In genomic region chr2:233455006-233455405, GRCh38 we compare ENCODE assay signal across 18 cellular contexts.
"Had no signal": no experiment of that assay in that cellular context is flagged by ENCODE, and none has a peak within 500 bp of the region (broad histone marks: within the 10 kb centered on the region; RNA-seq: fewer than 3 reads in every experiment).

No MANE protein-coding gene starts in this region.

- H3K4me3 Mint-ChIP-seq: activated B cell treated with CpG ODN at 0.5 μM for 24 hours; activated CD4-positive, alpha-beta memory T cell treated with anti-CD3 and anti-CD28 coated beads, Interleukin-2, amount 10 ng/mL, durations not matched to agents 7 days and 5 days; activated CD8-positive, alpha-beta memory T cell treated with anti-CD3 and anti-CD28 coated beads, Interleukin-2, amount 10 ng/mL, durations not matched to agents 7 days and 5 days; activated naive CD4-positive, alpha-beta T cell treated with anti-CD3 and anti-CD28 coated beads, Interleukin-2, amount 10 ng/mL, durations not matched to agents 7 days and 5 days; nephron progenitor cell had no signal

- H3K4me3 ChIP-seq: ascending aorta, lung, ovary had no signal

- DNase-seq: activated B cell treated with CpG ODN at 0.5 μM for 24 hours; activated CD4-positive, alpha-beta memory T cell treated with anti-CD3 and anti-CD28 coated beads, Interleukin-2, amount 10 ng/mL, durations not matched to agents 7 days and 5 days; activated CD4-positive, alpha-beta T cell treated with anti-CD3 and anti-CD28 coated beads for 48 hours; activated CD8-positive, alpha-beta memory T cell treated with anti-CD3 and anti-CD28 coated beads, Interleukin-2, amount 10 ng/mL, durations not matched to agents 7 days and 5 days; activated naive CD4-positive, alpha-beta T cell treated with anti-CD3 and anti-CD28 coated beads, Interleukin-2, amount 10 ng/mL, durations not matched to agents 7 days and 5 days; cerebellar nuclear complex; effector CD4-positive, alpha-beta T cell; nephron progenitor cell; SK-N-SH; stimulated activated CD4-positive, alpha-beta T cell treated with anti-CD3 and anti-CD28 coated beads, Interleukin-12 subunit alpha, Interleukin-12 subunit beta, amount 100 ng/mL, for 4 hours; stimulated activated CD4-positive, alpha-beta T cell treated with anti-CD3 and anti-CD28 coated beads, Interleukin-1b, Interleukin-23, amount 100 ng/mL, for 48 hours; stimulated activated CD8-positive, alpha-beta memory T cell treated with anti-CD3 and anti-CD28 coated beads, Interleukin-4, amount 100 ng/mL, for 48 hours; stimulated activated naive CD4-positive, alpha-beta T cell had no signal

- H3K27ac ChIP-seq: ascending aorta, ovary had no signal

- H3K4me1 Mint-ChIP-seq: activated B cell treated with CpG ODN at 0.5 μM for 24 hours; activated naive CD4-positive, alpha-beta T cell treated with anti-CD3 and anti-CD28 coated beads, Interleukin-2, amount 10 ng/mL, durations not matched to agents 7 days and 5 days; nephron progenitor cell had no signal

- ATAC-seq: activated CD8-positive, alpha-beta memory T cell treated with anti-CD3 and anti-CD28 coated beads, Interleukin-2, amount 10 ng/mL, durations not matched to agents 7 days and 5 days; esophagus mucosa had no signal

- H3K27ac Mint-ChIP-seq: activated B cell treated with CpG ODN at 0.5 μM for 24 hours; activated CD4-positive, alpha-beta memory T cell treated with anti-CD3 and anti-CD28 coated beads, Interleukin-2, amount 10 ng/mL, durations not matched to agents 7 days and 5 days; activated CD8-positive, alpha-beta memory T cell treated with anti-CD3 and anti-CD28 coated beads, Interleukin-2, amount 10 ng/mL, durations not matched to agents 7 days and 5 days; activated T-helper 2 cell treated with anti-CD3 and anti-CD28 coated beads, Interferon-gamma antibody, Interleukin-2, Interleukin-4, amounts not matched to agents 10 μg/mL and 5 μg/mL and 100 μg/mL, durations not matched to agents 14 hours and 24 hours and 36 hours; nephron progenitor cell had no signal

- H3K9me3 Mint-ChIP-seq: activated B cell treated with CpG ODN at 0.5 μM for 24 hours; activated CD4-positive, alpha-beta memory T cell treated with anti-CD3 and anti-CD28 coated beads, Interleukin-2, amount 10 ng/mL, durations not matched to agents 7 days and 5 days; activated naive CD4-positive, alpha-beta T cell treated with anti-CD3 and anti-CD28 coated beads, Interleukin-2, amount 10 ng/mL, durations not matched to agents 7 days and 5 days; activated T-helper 2 cell treated with anti-CD3 and anti-CD28 coated beads, Interferon-gamma antibody, Interleukin-2, Interleukin-4, amounts not matched to agents 10 μg/mL and 5 μg/mL and 100 μg/mL, durations not matched to agents 14 hours and 24 hours and 36 hours; nephron progenitor cell had no signal

- H3K9ac ChIP-seq: SK-N-SH had no signal

- H3K36me3 ChIP-seq: ovary had no signal

- H3K4me2 ChIP-seq: SK-N-SH had no signal

- H3K4me1 ChIP-seq: ascending aorta had no signal

- H3K9me3 ChIP-seq: ascending aorta, ovary, SK-N-SH had no signal

- H3K27me3 ChIP-seq: ascending aorta, ovary had no signal

- H3K27me3 Mint-ChIP-seq: activated B cell treated with CpG ODN at 0.5 μM for 24 hours; activated CD4-positive, alpha-beta memory T cell treated with anti-CD3 and anti-CD28 coated beads, Interleukin-2, amount 10 ng/mL, durations not matched to agents 7 days and 5 days; activated CD8-positive, alpha-beta memory T cell treated with anti-CD3 and anti-CD28 coated beads, Interleukin-2, amount 10 ng/mL, durations not matched to agents 7 days and 5 days; activated naive CD4-positive, alpha-beta T cell treated with anti-CD3 and anti-CD28 coated beads, Interleukin-2, amount 10 ng/mL, durations not matched to agents 7 days and 5 days had no signal
